Comparison of ENCODE assay signal across 2 cellular contexts in the genomic region with DNA sequence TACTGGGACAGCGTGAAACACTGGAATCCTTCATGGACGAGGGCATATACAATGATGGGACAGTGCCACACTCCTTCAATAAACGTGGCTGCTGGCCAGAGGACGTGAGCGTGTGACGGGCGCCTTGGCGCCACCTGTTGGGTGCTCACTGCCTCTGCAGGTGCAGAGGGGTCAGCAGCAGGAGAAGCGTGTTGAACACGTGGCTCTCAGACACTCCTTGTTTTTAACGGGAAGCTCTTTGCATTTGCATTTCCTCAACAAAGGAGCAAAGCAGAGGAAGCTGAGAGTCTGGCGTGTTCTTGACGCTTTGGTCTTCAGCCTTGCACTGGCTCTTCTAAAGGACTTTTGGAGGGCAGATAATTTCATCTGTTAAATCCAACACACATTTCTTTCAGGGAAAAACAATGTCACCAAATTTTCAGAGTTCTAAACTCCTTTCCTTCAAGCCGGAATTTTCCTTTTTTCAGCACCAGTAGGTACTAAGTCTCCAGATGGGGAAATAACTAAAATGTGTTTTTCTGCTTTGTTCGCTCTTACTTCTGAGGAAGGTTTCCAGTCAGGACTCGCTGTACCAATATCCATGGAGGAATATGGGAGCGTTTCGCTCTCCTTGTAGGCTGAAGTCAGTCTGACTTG.
TF ChIP-seq lines count a peak whose summit lies in the region.

No MANE protein-coding gene starts in this region.

TF ChIP-seq in HEK293, 187 proteins besides CTCF, POLR2A, EP300 and RAD21 (continued from another document and continues in another):
- TF ChIP-seq, protein P1, sequence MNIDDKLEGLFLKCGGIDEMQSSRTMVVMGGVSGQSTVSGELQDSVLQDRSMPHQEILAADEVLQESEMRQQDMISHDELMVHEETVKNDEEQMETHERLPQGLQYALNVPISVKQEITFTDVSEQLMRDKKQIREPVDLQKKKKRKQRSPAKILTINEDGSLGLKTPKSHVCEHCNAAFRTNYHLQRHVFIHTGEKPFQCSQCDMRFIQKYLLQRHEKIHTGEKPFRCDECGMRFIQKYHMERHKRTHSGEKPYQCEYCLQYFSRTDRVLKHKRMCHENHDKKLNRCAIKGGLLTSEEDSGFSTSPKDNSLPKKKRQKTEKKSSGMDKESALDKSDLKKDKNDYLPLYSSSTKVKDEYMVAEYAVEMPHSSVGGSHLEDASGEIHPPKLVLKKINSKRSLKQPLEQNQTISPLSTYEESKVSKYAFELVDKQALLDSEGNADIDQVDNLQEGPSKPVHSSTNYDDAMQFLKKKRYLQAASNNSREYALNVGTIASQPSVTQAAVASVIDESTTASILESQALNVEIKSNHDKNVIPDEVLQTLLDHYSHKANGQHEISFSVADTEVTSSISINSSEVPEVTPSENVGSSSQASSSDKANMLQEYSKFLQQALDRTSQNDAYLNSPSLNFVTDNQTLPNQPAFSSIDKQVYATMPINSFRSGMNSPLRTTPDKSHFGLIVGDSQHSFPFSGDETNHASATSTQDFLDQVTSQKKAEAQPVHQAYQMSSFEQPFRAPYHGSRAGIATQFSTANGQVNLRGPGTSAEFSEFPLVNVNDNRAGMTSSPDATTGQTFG (tag by site-specific recombination; IDR thresholded peaks at IDR 0.05; ENCODE audit: borderline replicate concordance): no peak
- TF ChIP-seq SP2 (tag by site-specific recombination; IDR thresholded peaks at IDR 0.05) (no peak), ZNF548 (tag by site-specific recombination; IDR thresholded peaks at IDR 0.05) (no peak), ZNF660 (tag by site-specific recombination; IDR thresholded peaks at IDR 0.05) (peak; percentile 53; the same call in 1 of the 2 replicates), KLF9 (tag by site-specific recombination; IDR thresholded peaks at IDR 0.05; ENCODE audit: low read depth) (no peak), ZNF423 (tag by site-specific recombination; IDR thresholded peaks at IDR 0.05) (no peak), ZBTB17 (tag by site-specific recombination; IDR thresholded peaks at IDR 0.05) (0 out of 2 replicates have a peak, but pooled peaks have one; percentile 25), ZNF2 (tag by site-specific recombination; IDR thresholded peaks at IDR 0.05) (no peak), HOXD13 (CRISPR knock-in tag; IDR thresholded peaks at IDR 0.05; ENCODE audit: borderline replicate concordance) (no peak), ZXDB (tag by site-specific recombination; IDR thresholded peaks at IDR 0.05) (0 out of 2 replicates have a peak, but pooled peaks have one; percentile 21), ZNF561 (tag by site-specific recombination; IDR thresholded peaks at IDR 0.05; ENCODE audit: borderline replicate concordance) (0 out of 2 replicates have a peak, but pooled peaks have one; percentile 27), ZBTB21 (tag by site-specific recombination; IDR thresholded peaks at IDR 0.05) (no peak), GFI1B (tag by site-specific recombination; IDR thresholded peaks at IDR 0.05) (no peak), ZIC2 (tag by site-specific recombination; IDR thresholded peaks at IDR 0.05) (0 out of 2 replicates have a peak, but pooled peaks have one; percentile 9), OSR2 (tag by site-specific recombination; IDR thresholded peaks at IDR 0.05) (no peak), ZNF146 (tag by site-specific recombination; IDR thresholded peaks at IDR 0.05) (no peak), BCL11A (tag by site-specific recombination; IDR thresholded peaks at IDR 0.05; ENCODE audit: low read depth) (0 out of 2 replicates have a peak, but pooled peaks have one; percentile 27), ZNF624 (tag by site-specific recombination; IDR thresholded peaks at IDR 0.05) (no peak)
- TF ChIP-seq, protein P2, sequence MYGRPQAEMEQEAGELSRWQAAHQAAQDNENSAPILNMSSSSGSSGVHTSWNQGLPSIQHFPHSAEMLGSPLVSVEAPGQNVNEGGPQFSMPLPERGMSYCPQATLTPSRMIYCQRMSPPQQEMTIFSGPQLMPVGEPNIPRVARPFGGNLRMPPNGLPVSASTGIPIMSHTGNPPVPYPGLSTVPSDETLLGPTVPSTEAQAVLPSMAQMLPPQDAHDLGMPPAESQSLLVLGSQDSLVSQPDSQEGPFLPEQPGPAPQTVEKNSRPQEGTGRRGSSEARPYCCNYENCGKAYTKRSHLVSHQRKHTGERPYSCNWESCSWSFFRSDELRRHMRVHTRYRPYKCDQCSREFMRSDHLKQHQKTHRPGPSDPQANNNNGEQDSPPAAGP (tag by site-specific recombination; IDR thresholded peaks at IDR 0.05): peak; percentile 63; the same call in 1 of the 2 replicates
- TF ChIP-seq, protein P3, sequence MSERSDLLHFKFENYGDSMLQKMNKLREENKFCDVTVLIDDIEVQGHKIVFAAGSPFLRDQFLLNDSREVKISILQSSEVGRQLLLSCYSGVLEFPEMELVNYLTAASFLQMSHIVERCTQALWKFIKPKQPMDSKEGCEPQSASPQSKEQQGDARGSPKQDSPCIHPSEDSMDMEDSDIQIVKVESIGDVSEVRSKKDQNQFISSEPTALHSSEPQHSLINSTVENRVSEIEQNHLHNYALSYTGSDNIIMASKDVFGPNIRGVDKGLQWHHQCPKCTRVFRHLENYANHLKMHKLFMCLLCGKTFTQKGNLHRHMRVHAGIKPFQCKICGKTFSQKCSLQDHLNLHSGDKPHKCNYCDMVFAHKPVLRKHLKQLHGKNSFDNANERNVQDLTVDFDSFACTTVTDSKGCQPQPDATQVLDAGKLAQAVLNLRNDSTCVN (tag by site-specific recombination; optimal IDR thresholded peaks at IDR 0.05): no peak
- TF ChIP-seq, protein P4, sequence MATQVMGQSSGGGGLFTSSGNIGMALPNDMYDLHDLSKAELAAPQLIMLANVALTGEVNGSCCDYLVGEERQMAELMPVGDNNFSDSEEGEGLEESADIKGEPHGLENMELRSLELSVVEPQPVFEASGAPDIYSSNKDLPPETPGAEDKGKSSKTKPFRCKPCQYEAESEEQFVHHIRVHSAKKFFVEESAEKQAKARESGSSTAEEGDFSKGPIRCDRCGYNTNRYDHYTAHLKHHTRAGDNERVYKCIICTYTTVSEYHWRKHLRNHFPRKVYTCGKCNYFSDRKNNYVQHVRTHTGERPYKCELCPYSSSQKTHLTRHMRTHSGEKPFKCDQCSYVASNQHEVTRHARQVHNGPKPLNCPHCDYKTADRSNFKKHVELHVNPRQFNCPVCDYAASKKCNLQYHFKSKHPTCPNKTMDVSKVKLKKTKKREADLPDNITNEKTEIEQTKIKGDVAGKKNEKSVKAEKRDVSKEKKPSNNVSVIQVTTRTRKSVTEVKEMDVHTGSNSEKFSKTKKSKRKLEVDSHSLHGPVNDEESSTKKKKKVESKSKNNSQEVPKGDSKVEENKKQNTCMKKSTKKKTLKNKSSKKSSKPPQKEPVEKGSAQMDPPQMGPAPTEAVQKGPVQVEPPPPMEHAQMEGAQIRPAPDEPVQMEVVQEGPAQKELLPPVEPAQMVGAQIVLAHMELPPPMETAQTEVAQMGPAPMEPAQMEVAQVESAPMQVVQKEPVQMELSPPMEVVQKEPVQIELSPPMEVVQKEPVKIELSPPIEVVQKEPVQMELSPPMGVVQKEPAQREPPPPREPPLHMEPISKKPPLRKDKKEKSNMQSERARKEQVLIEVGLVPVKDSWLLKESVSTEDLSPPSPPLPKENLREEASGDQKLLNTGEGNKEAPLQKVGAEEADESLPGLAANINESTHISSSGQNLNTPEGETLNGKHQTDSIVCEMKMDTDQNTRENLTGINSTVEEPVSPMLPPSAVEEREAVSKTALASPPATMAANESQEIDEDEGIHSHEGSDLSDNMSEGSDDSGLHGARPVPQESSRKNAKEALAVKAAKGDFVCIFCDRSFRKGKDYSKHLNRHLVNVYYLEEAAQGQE (tag by site-specific recombination; IDR thresholded peaks at IDR 0.05): no peak

TF ChIP-seq in liver, 16 proteins besides CTCF, POLR2A, EP300 and RAD21 (continued from another document):
- TF ChIP-seq, protein P4 (IDR thresholded peaks at IDR 0.05): no peak
- peak; percentile 38 for TF ChIP-seq YY1 (IDR thresholded peaks at IDR 0.05)
- TF ChIP-seq SP1 (IDR thresholded peaks at IDR 0.05): peak; percentile 59
- peak in 1 of 2 donors; percentile 31 for TF ChIP-seq GABPA (IDR thresholded peaks at IDR 0.05 in 1 of 2, conservative IDR thresholded peaks at IDR 0.05 in 1 of 2)
- peak; percentile 45 to 57 for TF ChIP-seq HNF4A (conservative IDR thresholded peaks at IDR 0.05)
- TF ChIP-seq, protein P5, sequence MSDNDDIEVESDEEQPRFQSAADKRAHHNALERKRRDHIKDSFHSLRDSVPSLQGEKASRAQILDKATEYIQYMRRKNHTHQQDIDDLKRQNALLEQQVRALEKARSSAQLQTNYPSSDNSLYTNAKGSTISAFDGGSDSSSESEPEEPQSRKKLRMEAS (IDR thresholded peaks at IDR 0.05): peak; percentile 99
- peak; percentile 9 for TF ChIP-seq FOXA1 (IDR thresholded peaks at IDR 0.05)
- TF ChIP-seq, protein P6, sequence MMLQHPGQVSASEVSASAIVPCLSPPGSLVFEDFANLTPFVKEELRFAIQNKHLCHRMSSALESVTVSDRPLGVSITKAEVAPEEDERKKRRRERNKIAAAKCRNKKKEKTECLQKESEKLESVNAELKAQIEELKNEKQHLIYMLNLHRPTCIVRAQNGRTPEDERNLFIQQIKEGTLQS (IDR thresholded peaks at IDR 0.05): no peak
- TF ChIP-seq JUND (IDR thresholded peaks at IDR 0.05): no peak
- TF ChIP-seq TAF1 (conservative IDR thresholded peaks at IDR 0.05): no peak
- no peak for TF ChIP-seq FOXA2 (IDR thresholded peaks at IDR 0.05)
- no peak for TF ChIP-seq HNF4G (IDR thresholded peaks at IDR 0.05)
- TF ChIP-seq NR2F2 (IDR thresholded peaks at IDR 0.05): peak; percentile 80
TF ChIP-seq in liver: peak in this region for 8.
